In the genomic region with DNA sequence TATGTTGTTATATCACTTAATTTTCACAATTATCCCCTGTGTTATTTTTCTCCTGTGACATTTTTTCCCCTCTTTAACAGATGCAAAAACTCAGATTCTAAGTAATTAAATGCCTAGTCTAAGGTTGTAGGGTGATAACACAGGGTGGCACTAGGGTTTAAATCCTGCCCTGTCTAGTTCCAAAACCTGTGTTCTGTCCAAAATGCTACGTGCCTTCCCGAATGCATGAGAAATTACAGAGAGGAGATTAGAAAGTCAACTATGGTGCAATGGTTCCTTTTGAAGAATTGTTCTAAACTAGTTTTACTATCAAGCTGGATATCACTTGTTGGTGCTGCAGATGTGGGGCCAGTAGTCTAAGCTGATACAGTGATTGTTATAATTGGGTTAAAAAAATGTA, we compare ENCODE assay signal across 8 cellular contexts.
"Had no signal": no experiment of that assay in that cellular context is flagged by ENCODE, and none has a peak within 500 bp of the region (broad histone marks: within the 10 kb centered on the region; RNA-seq: fewer than 3 reads in every experiment).

No MANE protein-coding gene starts in this region.

- DNase-seq: GDM1, GF-D8 had no signal

- ATAC-seq: GM12878 had no signal

- FAIRE-seq: G401.6, GM12878, GM12891, GM12892, GM18507, GM19239 had no signal

- H3K4me3 ChIP-seq: GM12878 had no signal
